ENCODE assay signal across 11 cellular contexts in the genomic region with DNA sequence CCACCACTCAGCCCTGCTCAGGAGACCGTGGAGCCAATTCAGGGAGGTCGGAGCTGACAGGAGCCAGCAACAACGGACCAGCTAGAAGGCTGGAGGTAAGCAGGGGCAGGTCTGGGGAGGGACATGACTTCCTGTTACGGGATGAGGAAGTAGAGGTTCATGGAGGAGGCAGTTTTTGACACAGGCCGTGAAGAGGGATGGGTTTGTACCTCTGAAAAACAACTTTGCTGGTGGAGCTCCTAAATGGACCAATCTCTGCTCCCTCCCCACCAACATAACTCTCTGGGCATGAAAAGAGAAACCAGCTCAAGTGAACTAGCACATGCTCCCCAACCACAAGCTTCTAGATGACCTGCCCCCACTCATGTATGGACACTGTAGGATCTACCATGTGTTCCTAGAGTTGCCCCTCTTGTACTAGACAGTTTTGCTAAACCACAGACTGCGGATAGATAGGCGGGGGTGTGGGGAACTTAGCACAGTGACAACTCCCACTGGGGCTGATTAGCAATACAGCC. TPM values are rescaled to one million over a fixed set of nuclear protein-coding genes. Genes with fewer than 3 reads are reported as not detected.
DNase-seq lines count a peak whose midpoint lies in the region; ATAC-seq and TF ChIP-seq lines count a peak whose summit lies in the region.
"Had no signal": no experiment of that assay in that cellular context is flagged by ENCODE, and none has a peak within 500 bp of the region (broad histone marks: within the 10 kb centered on the region; RNA-seq: fewer than 3 reads in every experiment).

No MANE protein-coding gene starts in this region.

- no peak overlapping the region for H3K27ac ChIP-seq in CD4-positive, alpha-beta T cell (ENCODE audit: low read depth, low read length)

- no peak overlapping the region for H3K4me3 Mint-ChIP-seq in CD4-positive, alpha-beta T cell
- H3K4me3 Mint-ChIP-seq in immature natural killer cell: peak overlapping the region in 4 of 5 donors; percentile 20 to 58 (median 46)

- ATAC-seq in CD4-positive, alpha-beta T cell (ENCODE audit: poor library complexity): no peak
- ATAC-seq in GM19463 (IDR thresholded peaks at IDR 0.05; ENCODE audit: unreplicated experiment): peak; percentile 64
- ATAC-seq in omental fat pad (ENCODE audit: low FRiP score): no peak
- no peak for ATAC-seq in stimulated activated naive CD8-positive, alpha-beta T cell treated with anti-CD3 and anti-CD28 coated beads, Interleukin-15, Interleukin-2, amounts not matched to agents 100 U/mL and 50 U/mL, for 24 hours
- ATAC-seq: Right ventricle myocardium inferior had no signal

- TF ChIP-seq CTCF in CD4-positive, alpha-beta T cell (IDR thresholded peaks at IDR 0.05): no peak
- no peak for TF ChIP-seq CTCF in omental fat pad (IDR thresholded peaks at IDR 0.05)

- H3K4me1 Mint-ChIP-seq in CD4-positive, alpha-beta T cell (ENCODE audit: low read depth): peaks cover 71% of the 10 kb centered on the region
- H3K4me1 Mint-ChIP-seq in immature natural killer cell: peaks cover 52 to 61% of the 10 kb centered on the region in 2 donors

- peaks cover 37% of the 10 kb centered on the region for H3K36me3 Mint-ChIP-seq in CD4-positive, alpha-beta T cell (ENCODE audit: low read depth)
- peaks cover 0 to 15% (median 6%) of the 10 kb centered on the region in 3 donors for H3K36me3 Mint-ChIP-seq in immature natural killer cell

- no peak for DNase-seq in CD4-positive, alpha-beta T cell
- peak; percentile 21 for DNase-seq in NCI-H2029 treated with DMSO at 0.1 percent for 48 hours (lab: John Stamatoyannopoulos, UW)
- DNase-seq in immature natural killer cell: no peak
- DNase-seq in omental fat pad (ENCODE audit: low spot score): no peak
- no peak for DNase-seq in stimulated activated naive CD8-positive, alpha-beta T cell treated with anti-CD3 and anti-CD28 coated beads, Interleukin-15, Interleukin-2, amounts not matched to agents 100 U/mL and 50 U/mL, for 24 hours
- no peak for DNase-seq in NCI-H82 (lab: John Stamatoyannopoulos, UW)
- DNase-seq in NCI-H345 treated with DMSO at 0.1 percent for 48 hours (lab: John Stamatoyannopoulos, UW; ENCODE audit: unreplicated experiment): no peak
- DNase-seq: activated CD8-positive, alpha-beta memory T cell treated with anti-CD3 and anti-CD28 coated beads for 24 hours; NCI-H1436 treated with DMSO at 0.1 percent for 48 hours had no signal

- POLR2A ChIA-PET in CD4-positive, alpha-beta T cell (lab: Charles Lee): interaction anchor here (0.9 kb wide), 1 partner anchor 8 kb away, joined by 3 read pairs; no protein-coding TSS in a partner anchor

- H3K9me3 ChIP-seq in CD4-positive, alpha-beta T cell (ENCODE audit: control insufficient read depth, low read length): no peaks in the 10 kb centered on the region

- no peaks in the 10 kb centered on the region for H3K9me3 Mint-ChIP-seq in CD4-positive, alpha-beta T cell
- H3K9me3 Mint-ChIP-seq in immature natural killer cell: no peaks in the 10 kb centered on the region

- no peaks in the 10 kb centered on the region for H3K27me3 ChIP-seq in CD4-positive, alpha-beta T cell (ENCODE audit: control insufficient read depth, insufficient read depth, low read length)

- CTCF ChIA-PET in CD4-positive, alpha-beta T cell (lab: Charles Lee): no interaction called here

- no peaks in the 10 kb centered on the region for H3K27me3 Mint-ChIP-seq in CD4-positive, alpha-beta T cell
- H3K27me3 Mint-ChIP-seq in immature natural killer cell (ENCODE audit: low read depth in 3 of 3): peaks cover 0 to 4% (median 0%) of the 10 kb centered on the region in 3 donors

- peak overlapping the region; percentile 29 for H3K27ac Mint-ChIP-seq in CD4-positive, alpha-beta T cell
- peak overlapping the region in 3 of 6 donors; percentile 4 to 53 (median 46) for H3K27ac Mint-ChIP-seq in immature natural killer cell

- intact Hi-C loops in CD4-positive, alpha-beta T cell (cut with DNase I, micrococcal nuclease): no loop called here

RNA-seq across cellular contexts. Expression of gene RALGAPA2, which starts 31.4 kb away (rescaled TPM):
- 10 to 100 TPM; 21.2 to 21.9 TPM for total RNA-seq in CD4-positive, alpha-beta T cell
- polyA plus RNA-seq in immature natural killer cell: 1 to 10 TPM; 2.2 to 5.7 (median 2.3) TPM
- total RNA-seq in omental fat pad: 100 to 1,000 TPM in 1 of 4 donors, 10 to 100 TPM in 3; 35.1 to 109 (median 59.6) TPM
